11 cellular contexts compared by ENCODE assay signal in the genomic region with DNA sequence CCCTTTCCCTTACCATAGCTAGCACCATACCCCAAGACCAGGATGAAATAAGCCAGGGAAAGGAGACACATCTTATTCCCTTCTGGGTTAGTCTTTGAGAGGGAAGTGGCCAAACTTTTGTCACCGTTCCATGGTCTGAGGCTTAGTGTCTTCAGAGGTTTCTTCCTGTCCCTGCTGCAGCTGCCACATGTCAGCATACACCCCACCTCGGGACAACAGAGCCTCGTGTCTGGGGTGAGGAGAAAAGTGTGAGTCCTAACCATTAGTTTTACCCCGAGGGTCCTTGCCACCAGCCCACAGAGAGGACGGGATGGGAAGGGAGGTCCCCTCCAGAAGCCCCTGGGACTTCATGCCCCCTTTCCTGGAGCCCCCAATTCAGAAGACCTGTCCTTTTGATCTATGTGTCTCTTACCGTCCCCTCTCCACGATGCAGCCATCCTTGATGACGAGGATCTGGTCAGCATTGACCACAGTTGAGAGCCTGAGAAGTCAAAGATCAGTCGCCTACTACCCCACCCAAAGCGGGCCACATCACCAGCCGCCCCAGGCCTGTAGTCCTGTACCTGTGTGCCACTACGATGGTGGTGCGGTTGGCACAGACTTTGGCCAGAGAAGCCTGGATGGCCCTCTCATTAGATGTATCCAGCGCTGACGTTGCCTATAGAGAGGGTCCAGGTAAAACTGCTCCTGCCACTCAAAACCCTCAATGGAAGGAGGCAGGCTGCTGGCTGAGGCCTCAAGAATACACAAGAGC. TPM values are rescaled to one million over a fixed set of nuclear protein-coding genes. Genes with fewer than 3 reads are reported as not detected.
DNase-seq lines count a peak whose midpoint lies in the region; ATAC-seq and TF ChIP-seq lines count a peak whose summit lies in the region.
"Had no signal": no experiment of that assay in that cellular context is flagged by ENCODE, and none has a peak within 500 bp of the region (broad histone marks: within the 10 kb centered on the region; RNA-seq: fewer than 3 reads in every experiment).

No MANE protein-coding gene starts in this region.

- POLR2A ChIA-PET in MCF 10A (lab: Yijun Ruan, JAX): interaction anchor here (2.7 to 4.5 kb wide), 2 partner anchors 16 to 20 kb away, joined by 12 to 35 read pairs; a partner anchor contains a TSS

- H3K4me1 ChIP-seq in breast epithelium (peaks cover 5 to 13% of the 10 kb centered on the region in 2 donors), esophagus muscularis mucosa (peaks cover 17 to 24% (median 23%) of the 10 kb centered on the region in 4 donors), testis (peaks cover 18% of the 10 kb centered on the region)

- no peak for DNase-seq in MCF 10A (ENCODE audit: unreplicated experiment)
- no peak for DNase-seq in breast epithelium (ENCODE audit: low spot score in 2 of 2)
- DNase-seq in UCSD-AML1 (lab: John Stamatoyannopoulos, UW; ENCODE audit: unreplicated experiment): peak; percentile 43
- peak; percentile 66 for DNase-seq in esophagus muscularis mucosa (ENCODE audit: extremely low spot score)
- DNase-seq in testis: peak; percentile 10
- DNase-seq in EL: no peak
- DNase-seq in MG63: no peak
- DNase-seq: dorsolateral prefrontal cortex, NCI-H1048, substantia nigra had no signal

- TF ChIP-seq CTCF in MCF 10A (IDR thresholded peaks at IDR 0.05; ENCODE audit: unreplicated experiment) (no peak), breast epithelium (IDR thresholded peaks at IDR 0.05) (no peak), esophagus muscularis mucosa (IDR thresholded peaks at IDR 0.05) (no peak), testis (IDR thresholded peaks at IDR 0.05) (no peak)

- no peak overlapping the region for H3K4me3 ChIP-seq in breast epithelium
- H3K4me3 ChIP-seq in esophagus muscularis mucosa: no peak overlapping the region
- H3K4me3 ChIP-seq in testis: no peak overlapping the region
- H3K4me3 ChIP-seq in MG63: no peak overlapping the region
- H3K4me3 ChIP-seq: dorsolateral prefrontal cortex had no signal

- H3K27ac Mint-ChIP-seq in MCF 10A (ENCODE audit: low read depth, unreplicated experiment): peak overlapping the region; percentile 27

- H3K4me1 Mint-ChIP-seq in MCF 10A (ENCODE audit: insufficient read depth, unreplicated experiment): peaks cover 15% of the 10 kb centered on the region

- no peak for ATAC-seq in GM21529 (IDR thresholded peaks at IDR 0.05; ENCODE audit: unreplicated experiment)

- WGBS in esophagus muscularis mucosa: 85% methylated on average over 15 of the region's 15 CpGs
- 86 to 92% methylated on average over 15 of the region's 15 CpGs for WGBS in testis, 2 donors

- TF ChIP-seq EP300 in esophagus muscularis mucosa (IDR thresholded peaks at IDR 0.05): no peak

- H3K27me3 ChIP-seq in breast epithelium: no peaks in the 10 kb centered on the region
- peaks cover 0 to 2% (median 0%) of the 10 kb centered on the region in 4 donors for H3K27me3 ChIP-seq in esophagus muscularis mucosa
- no peaks in the 10 kb centered on the region for H3K27me3 ChIP-seq in testis
- no peaks in the 10 kb centered on the region for H3K27me3 ChIP-seq in MG63
- H3K27me3 ChIP-seq: dorsolateral prefrontal cortex had no signal

- CTCF ChIA-PET in MCF 10A (lab: Yijun Ruan, JAX): no interaction called here

- no peaks in the 10 kb centered on the region for H3K9me3 Mint-ChIP-seq in MCF 10A (ENCODE audit: unreplicated experiment)

- intact Hi-C loops in MCF 10A (cut with micrococcal nuclease) (no loop called here), breast epithelium (cut with DNase I; ENCODE audit: low total_unique reads) (no loop called here), esophagus muscularis mucosa (cut with DNase I) (loop anchor here (5.0 kb wide), 1 partner anchor 48 kb away; a partner anchor contains a TSS), testis (cut with DNase I; ENCODE audit: low total_unique reads) (no loop called here)

- H3K36me3 ChIP-seq in breast epithelium: no peaks in the 10 kb centered on the region
- peaks cover 16 to 69% (median 66%) of the 10 kb centered on the region in 4 donors for H3K36me3 ChIP-seq in esophagus muscularis mucosa
- no peaks in the 10 kb centered on the region for H3K36me3 ChIP-seq in testis (ENCODE audit: low read depth, missing control alignments)
- H3K36me3 ChIP-seq in MG63: peaks cover 61% of the 10 kb centered on the region

- peaks cover 60% of the 10 kb centered on the region for H3K36me3 Mint-ChIP-seq in MCF 10A (ENCODE audit: insufficient read depth, unreplicated experiment)

- H3K27ac ChIP-seq in breast epithelium (no peak overlapping the region), esophagus muscularis mucosa (replicated peaks in 1 of 4) (peak overlapping the region in 1 of 4 donors; percentile 30), testis (no peak overlapping the region)

- TF ChIP-seq POLR2A in breast epithelium (IDR thresholded peaks at IDR 0.05) (no peak), esophagus muscularis mucosa (IDR thresholded peaks at IDR 0.05; ENCODE audit: low read depth) (no peak), testis (IDR thresholded peaks at IDR 0.05) (no peak)

- no peak overlapping the region for H3K4me3 Mint-ChIP-seq in MCF 10A (ENCODE audit: unreplicated experiment)

- H3K9me3 ChIP-seq in breast epithelium (no peaks in the 10 kb centered on the region), esophagus muscularis mucosa (no peaks in the 10 kb centered on the region), testis (no peaks in the 10 kb centered on the region), MG63 (no peaks in the 10 kb centered on the region)

- no peaks in the 10 kb centered on the region for H3K27me3 Mint-ChIP-seq in MCF 10A (ENCODE audit: insufficient read depth, unreplicated experiment)

- BruUV-seq in MCF 10A (replicated peaks; lab: Mats Ljungman, UMichigan): no TSS peak

RNA-seq across cellular contexts. Expression of a gene that starts 3.4 kb away (rescaled TPM):
- total RNA-seq in MCF 10A (2022) (61.0 and 73.1 TPM in 2 replicates), breast epithelium (10 to 100 TPM; 43.6 to 52.0 (median 45.0) TPM), esophagus muscularis mucosa (10 to 100 TPM; 27.0 to 50.1 (median 36.9) TPM), testis (10 to 100 TPM; 34.3 to 41.3 TPM)
- polyA plus RNA-seq in testis (ENCODE audit: insufficient read depth, low read depth, low replicate concordance): 27.0 TPM
- total RNA-seq in MG63 (2014; rRNA removed; shearing (Covaris generic); ENCODE audit: low replicate concordance): 43.3 and 72.7 TPM in 2 replicates

RNA-seq across cellular contexts. Expression of a gene that starts 8.8 kb away (rescaled TPM):
- 13.8 and 18.8 TPM in 2 replicates for total RNA-seq in MCF 10A (2022)
- total RNA-seq in breast epithelium: 10 to 100 TPM; 14.5 to 26.9 (median 18.9) TPM
- total RNA-seq in esophagus muscularis mucosa: 10 to 100 TPM; 17.4 to 27.3 (median 19.6) TPM
- 10 to 100 TPM; 43.8 to 47.0 TPM for total RNA-seq in testis
- 94.8 TPM for polyA plus RNA-seq in testis (ENCODE audit: insufficient read depth, low read depth, low replicate concordance)
- 15.5 and 31.7 TPM in 2 replicates for total RNA-seq in MG63 (2014; rRNA removed; shearing (Covaris generic); ENCODE audit: low replicate concordance)

RNA-seq across cellular contexts. Expression of a gene that starts 19.4 kb away (rescaled TPM):
- total RNA-seq in MCF 10A (2022): 52.1 and 60.8 TPM in 2 replicates
- 10 to 100 TPM; 35.6 to 44.5 (median 37.0) TPM for total RNA-seq in breast epithelium
- total RNA-seq in esophagus muscularis mucosa: 10 to 100 TPM; 41.5 to 75.3 (median 56.2) TPM
- 100 to 1,000 TPM; 115 to 125 TPM for total RNA-seq in testis
- polyA plus RNA-seq in testis (ENCODE audit: insufficient read depth, low read depth, low replicate concordance): 207 TPM
- total RNA-seq in MG63 (2014; rRNA removed; shearing (Covaris generic); ENCODE audit: low replicate concordance): 74.5 and 90.6 TPM in 2 replicates

RNA-seq across cellular contexts. Expression of a gene that starts 19.6 kb away (rescaled TPM):
- total RNA-seq in MCF 10A (2022): 45.5 and 45.6 TPM in 2 replicates
- 100 to 1,000 TPM in 1 of 3 donors, 10 to 100 TPM in 2; 29.3 to 101 (median 67.8) TPM for total RNA-seq in breast epithelium
- 10 to 100 TPM; 20.4 to 34.1 (median 27.6) TPM for total RNA-seq in esophagus muscularis mucosa
- total RNA-seq in testis: 10 to 100 TPM; 50.9 to 56.4 TPM
- polyA plus RNA-seq in testis (ENCODE audit: insufficient read depth, low read depth, low replicate concordance): 27.9 TPM
- 21.3 and 23.4 TPM in 2 replicates for total RNA-seq in MG63 (2014; rRNA removed; shearing (Covaris generic); ENCODE audit: low replicate concordance)

RNA-seq across cellular contexts. Expression of a gene that starts 31.9 kb away (rescaled TPM):
- 49.3 and 64.5 TPM in 2 replicates for total RNA-seq in MCF 10A (2022)
- 10 to 100 TPM; 58.7 to 79.7 (median 66.3) TPM for total RNA-seq in breast epithelium
- 10 to 100 TPM; 44.0 to 69.3 (median 56.3) TPM for total RNA-seq in esophagus muscularis mucosa
- 100 to 1,000 TPM; 135 to 138 TPM for total RNA-seq in testis
- polyA plus RNA-seq in testis (ENCODE audit: insufficient read depth, low read depth, low replicate concordance): 441 TPM
- total RNA-seq in MG63 (2014; rRNA removed; shearing (Covaris generic); ENCODE audit: low replicate concordance): 52.2 and 85.4 TPM in 2 replicates

Comparison
In these comparisons a context has a peak if more than half of its experiments do, and no peak if none do; other contexts are left out.
1. DNase-seq: peak in UCSD-AML1 (single experiment), esophagus muscularis mucosa (single experiment) and testis (single experiment); none in MCF 10A (single experiment), breast epithelium (0 of 2), EL (single experiment) and MG63 (single experiment).